In the genomic region with DNA sequence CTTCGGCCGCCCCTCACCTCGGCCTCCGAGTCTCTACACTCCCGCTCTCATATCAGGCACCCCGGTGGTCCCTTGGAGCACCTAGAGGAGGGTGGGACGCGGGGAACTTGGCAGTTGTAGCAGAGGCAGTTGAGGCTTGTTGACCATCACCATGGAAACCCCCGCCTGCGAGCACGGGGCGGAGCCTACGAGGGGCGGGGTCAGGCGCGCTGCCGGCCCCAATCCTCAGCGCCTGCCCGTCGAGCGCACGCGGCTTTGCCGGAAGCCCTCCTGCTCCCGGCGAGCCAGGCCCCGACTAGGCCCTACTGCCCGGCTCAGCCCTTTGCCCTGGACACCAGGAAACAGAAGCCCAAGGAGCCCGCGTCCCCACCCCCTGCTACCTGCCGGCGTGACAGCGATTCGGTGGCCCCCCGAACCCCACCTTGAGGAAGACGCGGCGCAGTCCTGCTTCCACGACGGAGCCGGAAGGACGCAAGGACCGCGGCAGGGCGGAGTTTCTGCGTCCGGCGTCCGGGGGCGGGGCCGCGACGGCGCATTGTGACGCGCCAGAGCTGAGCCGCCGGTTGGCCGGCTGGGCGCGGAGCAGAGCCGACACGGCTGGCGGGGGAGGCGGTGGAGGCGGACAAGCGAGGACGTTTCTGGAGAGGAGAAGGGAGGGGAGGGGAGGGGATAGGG, we compare ENCODE assay signal across 8 cellular contexts. TPM values are rescaled to one million over a fixed set of nuclear protein-coding genes. Genes with fewer than 3 reads are reported as not detected.
DNase-seq lines count a peak whose midpoint lies in the region; ATAC-seq and TF ChIP-seq lines count a peak whose summit lies in the region.

Gene HNRNPF (minus strand): TSS at position 477 of the 675 bp plus-strand sequence. CDS start 21,302 bp downstream, outside the sequence.

- under 1% methylated on average over 68 of the region's 68 CpGs for WGBS in right cardiac atrium

- H3K4me1 ChIP-seq in ascending aorta = peaks cover 6 to 29% of the 10 kb centered on the region in 2 donors
- H3K4me1 ChIP-seq in right cardiac atrium (ENCODE audit: control insufficient read depth, insufficient read depth, low read length) = peaks cover 3% of the 10 kb centered on the region
- H3K4me1 ChIP-seq in uterus = peaks cover 6% of the 10 kb centered on the region in 2 donors

- H3K27ac ChIP-seq in ascending aorta (peak within 1 kb of the TSS; percentile 100), right cardiac atrium (ENCODE audit: low read length) (peak within 1 kb of the TSS; percentile 96), uterus (peak within 1 kb of the TSS; percentile 96 to 98)

- no peaks in the 10 kb centered on the region for H3K36me3 ChIP-seq in ascending aorta
- no peaks in the 10 kb centered on the region for H3K36me3 ChIP-seq in uterus

- H3K9me3 Mint-ChIP-seq in T-helper 2 cell treated with Interferon-gamma antibody and Interleukin-4, amounts not matched to agents 5 μg/mL and 100 μg/mL, for 36 hours = no peaks in the 10 kb centered on the region

- peak within 1 kb of the TSS; percentile 97 for H3K4me3 Mint-ChIP-seq in T-helper 2 cell treated with Interferon-gamma antibody and Interleukin-4, amounts not matched to agents 5 μg/mL and 100 μg/mL, for 36 hours

- peak; percentile 79 to 88 for DNase-seq in NCI-H187 (lab: John Stamatoyannopoulos, UW)
- peak; percentile 97 for DNase-seq in T-helper 2 cell treated with Interferon-gamma antibody and Interleukin-4, amounts not matched to agents 5 μg/mL and 100 μg/mL, for 36 hours (ENCODE audit: low spot score)
- peak; percentile 75 to 96 for DNase-seq in ascending aorta (ENCODE audit: low spot score in 2 of 2)
- DNase-seq in right cardiac atrium = peak; percentile 96 to 98 (median 98)
- DNase-seq in putamen (ENCODE audit: low spot score) = peak; percentile 97
- peak; percentile 95 to 96 for DNase-seq in uterus

- peaks cover 41% of the 10 kb centered on the region for H3K36me3 Mint-ChIP-seq in T-helper 2 cell treated with Interferon-gamma antibody and Interleukin-4, amounts not matched to agents 5 μg/mL and 100 μg/mL, for 36 hours (ENCODE audit: low read depth)

- H3K4me3 ChIP-seq in ascending aorta = peak within 1 kb of the TSS; percentile 81 to 85
- H3K4me3 ChIP-seq in right cardiac atrium (ENCODE audit: low read length) = peak within 1 kb of the TSS; percentile 82
- H3K4me3 ChIP-seq in uterus = peak within 1 kb of the TSS; percentile 77 to 80

- H3K4me1 Mint-ChIP-seq in T-helper 2 cell treated with Interferon-gamma antibody and Interleukin-4, amounts not matched to agents 5 μg/mL and 100 μg/mL, for 36 hours (ENCODE audit: low read depth) = peaks cover 19% of the 10 kb centered on the region

- ATAC-seq in GM18505 (IDR thresholded peaks at IDR 0.05; ENCODE audit: unreplicated experiment) (peak; percentile 71), HG02943 (IDR thresholded peaks at IDR 0.05; ENCODE audit: low read depth, unreplicated experiment) (peak; percentile 63), right cardiac atrium (peak; percentile 93 to 94)

- peak; percentile 88 for TF ChIP-seq POLR2A in GM18505 (IDR thresholded peaks at IDR 0.05; ENCODE audit: borderline replicate concordance, extremely low read depth, insufficient read depth, insufficient read length)
- peak; percentile 92 to 97 for TF ChIP-seq POLR2A in uterus (IDR thresholded peaks at IDR 0.05)

- peak within 1 kb of the TSS; percentile 99 for H3K27ac Mint-ChIP-seq in T-helper 2 cell treated with Interferon-gamma antibody and Interleukin-4, amounts not matched to agents 5 μg/mL and 100 μg/mL, for 36 hours

- intact Hi-C loops in ascending aorta (cut with DNase I) = loop anchor here (1.0 to 5.0 kb wide), 3 partner anchors 11 to 1158 kb away; partner anchors contain the start of gene CSGALNACT2
- intact Hi-C loops in right cardiac atrium (cut with DNase I) = no loop called here
- intact Hi-C loops in uterus (cut with DNase I; ENCODE audit: low total_unique reads) = no loop called here

- H3K27me3 Mint-ChIP-seq in T-helper 2 cell treated with Interferon-gamma antibody and Interleukin-4, amounts not matched to agents 5 μg/mL and 100 μg/mL, for 36 hours (ENCODE audit: low read depth) = no peaks in the 10 kb centered on the region

- H3K9me3 ChIP-seq in ascending aorta (no peaks in the 10 kb centered on the region), right cardiac atrium (ENCODE audit: control insufficient read depth, low read length) (no peaks in the 10 kb centered on the region), uterus (no peaks in the 10 kb centered on the region)

- H3K27me3 ChIP-seq in ascending aorta (no peaks in the 10 kb centered on the region), right cardiac atrium (ENCODE audit: control insufficient read depth, insufficient read depth) (no peaks in the 10 kb centered on the region), uterus (no peaks in the 10 kb centered on the region)

- TF ChIP-seq CTCF in ascending aorta (IDR thresholded peaks at IDR 0.05) (no peak), uterus (IDR thresholded peaks at IDR 0.05) (no peak)

RNA-seq across cellular contexts. Expression of gene HNRNPF, which starts in this region (rescaled TPM):
- total RNA-seq in ascending aorta (101 TPM), right cardiac atrium (10 to 100 TPM; 67.2 to 93.4 (median 77.2) TPM), uterus (100 to 1,000 TPM in 2 of 4 donors, 10 to 100 TPM in 2; 86.2 to 211 (median 142) TPM)
- polyA plus RNA-seq in right cardiac atrium = 41.6 TPM

Comparison
In these comparisons a context has a peak if more than half of its experiments do, and no peak if none do; other contexts are left out.
1. Peak in every context shown above with its lines: DNase-seq, ATAC-seq, H3K4me3 ChIP-seq and H3K27ac ChIP-seq.